12 cellular contexts compared by ENCODE assay signal in the genomic region with DNA sequence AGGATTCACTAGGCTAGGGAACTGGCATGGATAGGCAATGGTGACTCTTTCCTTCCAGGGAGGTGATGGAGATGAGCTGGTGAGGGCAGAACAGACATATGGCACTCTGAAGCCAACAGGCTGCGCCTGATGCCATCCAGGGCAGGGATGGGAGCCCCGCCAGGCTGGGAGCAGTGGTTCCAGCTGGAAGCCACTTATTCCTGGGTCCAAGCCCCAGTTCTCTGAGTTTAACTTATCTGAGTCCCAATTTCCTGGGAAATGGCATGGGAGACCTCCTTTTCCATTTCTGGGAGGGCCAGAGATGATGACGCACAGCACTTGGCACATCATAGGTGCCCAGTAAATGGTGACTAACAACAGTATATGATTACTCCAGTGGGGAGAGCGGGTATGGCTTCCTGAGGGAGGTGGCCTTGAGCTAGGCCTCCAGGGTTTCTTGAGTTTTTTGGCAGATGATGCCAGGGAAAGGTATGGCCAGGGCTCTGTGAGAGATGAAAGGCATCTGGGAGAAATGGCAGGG. TPM values are rescaled to one million over a fixed set of nuclear protein-coding genes. Genes with fewer than 3 reads are reported as not detected.
A peak's percentile ranks its signal among the peaks of the same experiment; 100 is the strongest.
DNase-seq lines count a peak whose midpoint lies in the region; ATAC-seq and TF ChIP-seq lines count a peak whose summit lies in the region.
"Had no signal": no experiment of that assay in that cellular context is flagged by ENCODE, and none has a peak within 500 bp of the region (broad histone marks: within the 10 kb centered on the region; RNA-seq: fewer than 3 reads in every experiment).

No MANE protein-coding gene starts in this region.

- ATAC-seq in upper lobe of left lung (ENCODE audit: low FRiP score in 2 of 2) (no peak), HG02970 (IDR thresholded peaks at IDR 0.05; ENCODE audit: low FRiP score, unreplicated experiment) (no peak)
- ATAC-seq: effector memory CD8-positive, alpha-beta T cell; stimulated activated memory B cell treated with anti-CD40 and anti-IgM and Interleukin-4, amounts not matched to agents 10 μg/mL and 1 μg/mL and 100 μg/mL, for 72 hours had no signal

- peak overlapping the region; percentile 92 for H3K27ac Mint-ChIP-seq in activated naive CD4-positive, alpha-beta T cell treated with anti-CD3 and anti-CD28 coated beads, Interleukin-2, amount 10 ng/mL, durations not matched to agents 7 days and 5 days
- H3K27ac Mint-ChIP-seq in neural progenitor cell = peak overlapping the region; percentile 84
- H3K27ac Mint-ChIP-seq in activated T-helper 1 cell treated with anti-CD3 and anti-CD28 coated beads, Interleukin-12 subunit alpha, Interleukin-12 subunit beta, Interleukin-2, Interleukin-4 antibody, amounts not matched to agents 30 ng/mL and 10 ng/mL and 1 ng/mL, durations not matched to agents 14 hours and 24 hours and 36 hours = no peak overlapping the region
- H3K27ac Mint-ChIP-seq: stimulated activated memory B cell treated with anti-CD40 and anti-IgM and Interleukin-4, amounts not matched to agents 10 μg/mL and 1 μg/mL and 100 μg/mL, for 72 hours had no signal

- no peaks in the 10 kb centered on the region for H3F3A ChIP-seq in neural progenitor cell (ENCODE audit: low read depth)

- CTCF ChIA-PET in activated naive CD4-positive, alpha-beta T cell treated with anti-CD3 and anti-CD28 coated beads, Interleukin-2, amount 10 ng/mL, durations not matched to agents 7 days and 5 days (lab: Charles Lee) = interaction anchor here (2.9 kb wide), 1 partner anchor 15 kb away, joined by 9 read pairs; no protein-coding TSS in a partner anchor

- no peak overlapping the region for H3K4me3 Mint-ChIP-seq in activated naive CD4-positive, alpha-beta T cell treated with anti-CD3 and anti-CD28 coated beads, Interleukin-2, amount 10 ng/mL, durations not matched to agents 7 days and 5 days
- no peak overlapping the region for H3K4me3 Mint-ChIP-seq in neural progenitor cell
- no peak overlapping the region for H3K4me3 Mint-ChIP-seq in activated T-helper 1 cell treated with anti-CD3 and anti-CD28 coated beads, Interleukin-12 subunit alpha, Interleukin-12 subunit beta, Interleukin-2, Interleukin-4 antibody, amounts not matched to agents 30 ng/mL and 10 ng/mL and 1 ng/mL, durations not matched to agents 14 hours and 24 hours and 36 hours
- H3K4me3 Mint-ChIP-seq: effector memory CD8-positive, alpha-beta T cell; stimulated activated memory B cell treated with anti-CD40 and anti-IgM and Interleukin-4, amounts not matched to agents 10 μg/mL and 1 μg/mL and 100 μg/mL, for 72 hours had no signal

- no peaks in the 10 kb centered on the region for H3K27me3 ChIP-seq in dorsolateral prefrontal cortex
- H3K27me3 ChIP-seq in neural progenitor cell = no peaks in the 10 kb centered on the region
- no peaks in the 10 kb centered on the region for H3K27me3 ChIP-seq in upper lobe of left lung

- H3K27ac ChIP-seq in dorsolateral prefrontal cortex (peak overlapping the region in 49 of 59 donors; percentile 2 to 95 (median 74)), neural progenitor cell (no peak overlapping the region), upper lobe of left lung (peak overlapping the region; percentile 30 to 79 (median 51))

- H3K4me1 ChIP-seq in neural progenitor cell (peaks cover 22% of the 10 kb centered on the region), upper lobe of left lung (peaks cover 3 to 13% (median 5%) of the 10 kb centered on the region in 4 donors)

- H3K4me3 ChIP-seq in dorsolateral prefrontal cortex (peak overlapping the region in 17 of 59 donors; percentile 2 to 36 (median 20)), neural progenitor cell (no peak overlapping the region), upper lobe of left lung (no peak overlapping the region)

- no peaks in the 10 kb centered on the region for H3K9me3 ChIP-seq in neural progenitor cell (ENCODE audit: low read depth)
- no peaks in the 10 kb centered on the region for H3K9me3 ChIP-seq in upper lobe of left lung

- TF ChIP-seq CTCF in dorsolateral prefrontal cortex (IDR thresholded peaks at IDR 0.05 in 54 of 56, conservative IDR thresholded peaks at IDR 0.05 in 2 of 56; ENCODE audit: low read depth in 1 of 56, partially characterized antibody in 56 of 56) = no peak
- TF ChIP-seq CTCF in neural progenitor cell (IDR thresholded peaks at IDR 0.05) = no peak
- no peak for TF ChIP-seq CTCF in upper lobe of left lung (IDR thresholded peaks at IDR 0.05)

- no peak overlapping the region for H2AFZ ChIP-seq in neural progenitor cell (replicated peaks)

- no peak overlapping the region for H3K4me2 ChIP-seq in neural progenitor cell

- H3K79me2 ChIP-seq in neural progenitor cell (ENCODE audit: low read depth) = no peaks in the 10 kb centered on the region

- H3K27me3 Mint-ChIP-seq in activated naive CD4-positive, alpha-beta T cell treated with anti-CD3 and anti-CD28 coated beads, Interleukin-2, amount 10 ng/mL, durations not matched to agents 7 days and 5 days = peaks cover 24% of the 10 kb centered on the region
- H3K27me3 Mint-ChIP-seq in neural progenitor cell (ENCODE audit: insufficient read depth, low read depth) = peaks cover 8% of the 10 kb centered on the region
- H3K27me3 Mint-ChIP-seq in activated T-helper 1 cell treated with anti-CD3 and anti-CD28 coated beads, Interleukin-12 subunit alpha, Interleukin-12 subunit beta, Interleukin-2, Interleukin-4 antibody, amounts not matched to agents 30 ng/mL and 10 ng/mL and 1 ng/mL, durations not matched to agents 14 hours and 24 hours and 36 hours (ENCODE audit: insufficient read depth) = no peaks in the 10 kb centered on the region

- H3K36me3 ChIP-seq in neural progenitor cell = no peaks in the 10 kb centered on the region
- H3K36me3 ChIP-seq in upper lobe of left lung = no peaks in the 10 kb centered on the region

- TF ChIP-seq POLR2A in upper lobe of left lung (IDR thresholded peaks at IDR 0.05) = no peak

- TF ChIP-seq EP300 in upper lobe of left lung (IDR thresholded peaks at IDR 0.05) = no peak

- H3K36me3 Mint-ChIP-seq in activated naive CD4-positive, alpha-beta T cell treated with anti-CD3 and anti-CD28 coated beads, Interleukin-2, amount 10 ng/mL, durations not matched to agents 7 days and 5 days = no peaks in the 10 kb centered on the region
- peaks cover 2% of the 10 kb centered on the region for H3K36me3 Mint-ChIP-seq in neural progenitor cell
- H3K36me3 Mint-ChIP-seq in activated T-helper 1 cell treated with anti-CD3 and anti-CD28 coated beads, Interleukin-12 subunit alpha, Interleukin-12 subunit beta, Interleukin-2, Interleukin-4 antibody, amounts not matched to agents 30 ng/mL and 10 ng/mL and 1 ng/mL, durations not matched to agents 14 hours and 24 hours and 36 hours (ENCODE audit: low read depth) = no peaks in the 10 kb centered on the region
- H3K36me3 Mint-ChIP-seq: stimulated activated memory B cell treated with anti-CD40 and anti-IgM and Interleukin-4, amounts not matched to agents 10 μg/mL and 1 μg/mL and 100 μg/mL, for 72 hours had no signal

- no peaks in the 10 kb centered on the region for H3K9me3 Mint-ChIP-seq in activated naive CD4-positive, alpha-beta T cell treated with anti-CD3 and anti-CD28 coated beads, Interleukin-2, amount 10 ng/mL, durations not matched to agents 7 days and 5 days
- no peaks in the 10 kb centered on the region for H3K9me3 Mint-ChIP-seq in neural progenitor cell
- H3K9me3 Mint-ChIP-seq in activated T-helper 1 cell treated with anti-CD3 and anti-CD28 coated beads, Interleukin-12 subunit alpha, Interleukin-12 subunit beta, Interleukin-2, Interleukin-4 antibody, amounts not matched to agents 30 ng/mL and 10 ng/mL and 1 ng/mL, durations not matched to agents 14 hours and 24 hours and 36 hours = no peaks in the 10 kb centered on the region
- H3K9me3 Mint-ChIP-seq: effector memory CD8-positive, alpha-beta T cell; stimulated activated memory B cell treated with anti-CD40 and anti-IgM and Interleukin-4, amounts not matched to agents 10 μg/mL and 1 μg/mL and 100 μg/mL, for 72 hours had no signal

- peaks cover 32% of the 10 kb centered on the region for H3K4me1 Mint-ChIP-seq in activated naive CD4-positive, alpha-beta T cell treated with anti-CD3 and anti-CD28 coated beads, Interleukin-2, amount 10 ng/mL, durations not matched to agents 7 days and 5 days
- peaks cover 44% of the 10 kb centered on the region for H3K4me1 Mint-ChIP-seq in neural progenitor cell
- H3K4me1 Mint-ChIP-seq in activated T-helper 1 cell treated with anti-CD3 and anti-CD28 coated beads, Interleukin-12 subunit alpha, Interleukin-12 subunit beta, Interleukin-2, Interleukin-4 antibody, amounts not matched to agents 30 ng/mL and 10 ng/mL and 1 ng/mL, durations not matched to agents 14 hours and 24 hours and 36 hours (ENCODE audit: low read depth) = peaks cover 42% of the 10 kb centered on the region

- intact Hi-C loops in dorsolateral prefrontal cortex (cut with DNase I) = no loop called here
- intact Hi-C loops in activated T-helper 1 cell treated with anti-CD3 and anti-CD28 coated beads, Interleukin-12 subunit alpha, Interleukin-12 subunit beta, Interleukin-2, Interleukin-4 antibody, amounts not matched to agents 30 ng/mL and 10 ng/mL and 1 ng/mL, durations not matched to agents 14 hours and 24 hours and 36 hours (cut with micrococcal nuclease) = no loop called here

- DNase-seq in activated naive CD4-positive, alpha-beta T cell treated with anti-CD3 and anti-CD28 coated beads, Interleukin-2, amount 10 ng/mL, durations not matched to agents 7 days and 5 days = no peak
- DNase-seq in activated naive CD4-positive, alpha-beta T cell treated with Interleukin-2 at 50 U/mL for 16 hours = no peak
- DNase-seq in dorsolateral prefrontal cortex (peak in 1 of 10 donors; percentile 50), neural progenitor cell (ENCODE audit: low spot score) (no peak), upper lobe of left lung (peak in 1 of 2 donors; percentile 29), NCI-H345 treated with DMSO at 0.1 percent for 48 hours (lab: John Stamatoyannopoulos, UW; ENCODE audit: unreplicated experiment) (no peak)
- DNase-seq in activated T-helper 1 cell treated with anti-CD3 and anti-CD28 coated beads, Interleukin-12 subunit alpha, Interleukin-12 subunit beta, Interleukin-2, Interleukin-4 antibody, amounts not matched to agents 30 ng/mL and 10 ng/mL and 1 ng/mL, durations not matched to agents 14 hours and 24 hours and 36 hours (ENCODE audit: low spot score) = no peak
- DNase-seq: activated CD4-positive, alpha-beta T cell treated with anti-CD3 and anti-CD28 coated beads, Interleukin-2, amount 50 U/mL, for 48 hours; effector memory CD8-positive, alpha-beta T cell; NCI-H187 had no signal

- 81 to 93% methylated on average over 2 to 4 of the region's 4 CpGs for WGBS in upper lobe of left lung, 2 donors

- no peaks in the 10 kb centered on the region for H4K20me1 ChIP-seq in neural progenitor cell (ENCODE audit: low read depth)

- H3K9ac ChIP-seq in neural progenitor cell = no peak overlapping the region

RNA-seq across cellular contexts. Expression of a gene that starts 7.2 kb away (rescaled TPM):
- total RNA-seq in dorsolateral prefrontal cortex (100 to 1,000 TPM in 13 of 120 experiments, 10 to 100 TPM in 107; 34.7 to 209 (median 68.0) TPM), neural progenitor cell (ENCODE audit: low replicate concordance) (8.9 and 16.6 TPM in 2 replicates), upper lobe of left lung (100 to 1,000 TPM in 2 of 6 donors, 10 to 100 TPM in 4; 26.6 to 155 (median 81.5) TPM)
- 0.76 and 1.0 TPM in 2 replicates for total RNA-seq in activated T-helper 1 cell treated with anti-CD3 and anti-CD28 coated beads, Interleukin-12 subunit alpha, Interleukin-12 subunit beta, Interleukin-2, Interleukin-4 antibody, amounts not matched to agents 30 ng/mL and 10 ng/mL and 1 ng/mL, durations not matched to agents 14 hours and 24 hours and 36 hours

RNA-seq across cellular contexts. Expression of a gene that starts 18.1 kb away (rescaled TPM):
- total RNA-seq in dorsolateral prefrontal cortex (under 1 TPM in 33 of 120 experiments, not detected in 87; 0.23 to 0.90 (median 0.48) TPM), neural progenitor cell (ENCODE audit: low replicate concordance) (not detected in 2 replicates), upper lobe of left lung (under 1 TPM in 2 of 6 donors, not detected in 4; 0.17 to 0.30 TPM)
- not detected in 2 replicates for total RNA-seq in activated T-helper 1 cell treated with anti-CD3 and anti-CD28 coated beads, Interleukin-12 subunit alpha, Interleukin-12 subunit beta, Interleukin-2, Interleukin-4 antibody, amounts not matched to agents 30 ng/mL and 10 ng/mL and 1 ng/mL, durations not matched to agents 14 hours and 24 hours and 36 hours

RNA-seq across cellular contexts. Expression of a gene that starts 41.4 kb away (rescaled TPM):
- total RNA-seq in dorsolateral prefrontal cortex (10 to 100 TPM; 11.5 to 82.1 (median 47.8) TPM), neural progenitor cell (ENCODE audit: low replicate concordance) (not detected in 2 replicates), upper lobe of left lung (under 1 TPM in 1 of 6 donors, not detected in 5; 0.44 TPM)
- total RNA-seq in activated T-helper 1 cell treated with anti-CD3 and anti-CD28 coated beads, Interleukin-12 subunit alpha, Interleukin-12 subunit beta, Interleukin-2, Interleukin-4 antibody, amounts not matched to agents 30 ng/mL and 10 ng/mL and 1 ng/mL, durations not matched to agents 14 hours and 24 hours and 36 hours = not detected in 2 replicates

Comparison
In these comparisons a context has a peak if more than half of its experiments do, and no peak if none do; other contexts are left out.
1. RNA of a gene that starts 41.4 kb away (total RNA-seq): 11.5 to 82.1 TPM in dorsolateral prefrontal cortex; not detected in neural progenitor cell, 0.44 TPM in upper lobe of left lung and not detected in activated T-helper 1 cell treated with anti-CD3 and anti-CD28 coated beads, Interleukin-12 subunit alpha, Interleukin-12 subunit beta, Interleukin-2, Interleukin-4 antibody, amounts not matched to agents 30 ng/mL and 10 ng/mL and 1 ng/mL, durations not matched to agents 14 hours and 24 hours and 36 hours; every median in the first group is over 4 times any median in the second.